2 cellular contexts compared by ENCODE assay signal in the genomic region with DNA sequence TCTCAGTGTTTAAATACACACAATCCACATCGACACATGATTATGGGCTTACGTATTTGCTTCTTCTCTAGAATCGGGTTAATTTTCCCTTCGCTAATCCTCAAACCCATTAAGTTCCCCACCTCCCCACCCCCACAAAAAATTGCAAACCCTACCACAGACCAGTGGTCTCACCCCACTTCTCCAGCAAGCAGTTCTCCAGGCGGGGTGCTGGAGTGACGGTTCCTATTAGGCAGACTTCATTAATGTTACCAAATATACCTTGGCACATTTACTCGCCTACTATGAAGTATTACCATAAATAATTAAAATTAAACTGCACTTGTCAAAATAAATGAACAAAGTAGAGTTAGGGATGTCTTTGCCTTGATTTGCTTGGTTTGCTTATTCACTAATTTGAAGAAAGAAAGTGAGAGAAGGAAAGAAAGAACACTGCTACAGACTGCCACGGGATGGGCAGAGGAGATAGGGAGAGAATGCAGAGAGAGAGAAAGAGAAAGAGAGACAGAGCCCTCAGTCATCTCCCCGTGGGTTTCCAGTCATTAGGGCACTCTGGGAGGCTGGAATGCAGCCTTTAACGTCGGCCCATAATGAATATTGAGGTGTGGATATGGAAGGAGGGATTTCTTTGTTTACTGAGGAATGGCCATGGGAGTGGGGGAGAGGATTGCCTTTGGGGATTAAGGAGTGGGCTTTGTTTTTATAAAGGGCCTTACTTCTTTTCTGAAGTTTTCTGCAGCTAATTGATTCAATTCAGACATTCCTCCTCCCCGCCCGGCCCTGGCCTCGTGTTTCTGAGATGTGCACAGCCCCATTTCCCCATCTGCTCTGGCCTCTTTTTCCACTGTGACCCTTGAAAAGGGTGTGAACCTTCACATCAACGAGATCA.
TF ChIP-seq lines count a peak whose summit lies in the region.

No MANE protein-coding gene starts in this region.

TF ChIP-seq in HEK293, 187 proteins besides CTCF, POLR2A, EP300 and RAD21 (continued from another document):
- TF ChIP-seq ZNF747 (tag by site-specific recombination; IDR thresholded peaks at IDR 0.05), result no peak

TF ChIP-seq in neural cell, 6 proteins besides CTCF, POLR2A, EP300 and RAD21 (continued from another document):
- TF ChIP-seq MXI1 (conservative IDR thresholded peaks at IDR 0.05; ENCODE audit: poor library complexity, severe bottlenecking) (no peak), POLR2AphosphoS5 (IDR thresholded peaks at IDR 0.05) (no peak)
- TF ChIP-seq, protein P1, sequence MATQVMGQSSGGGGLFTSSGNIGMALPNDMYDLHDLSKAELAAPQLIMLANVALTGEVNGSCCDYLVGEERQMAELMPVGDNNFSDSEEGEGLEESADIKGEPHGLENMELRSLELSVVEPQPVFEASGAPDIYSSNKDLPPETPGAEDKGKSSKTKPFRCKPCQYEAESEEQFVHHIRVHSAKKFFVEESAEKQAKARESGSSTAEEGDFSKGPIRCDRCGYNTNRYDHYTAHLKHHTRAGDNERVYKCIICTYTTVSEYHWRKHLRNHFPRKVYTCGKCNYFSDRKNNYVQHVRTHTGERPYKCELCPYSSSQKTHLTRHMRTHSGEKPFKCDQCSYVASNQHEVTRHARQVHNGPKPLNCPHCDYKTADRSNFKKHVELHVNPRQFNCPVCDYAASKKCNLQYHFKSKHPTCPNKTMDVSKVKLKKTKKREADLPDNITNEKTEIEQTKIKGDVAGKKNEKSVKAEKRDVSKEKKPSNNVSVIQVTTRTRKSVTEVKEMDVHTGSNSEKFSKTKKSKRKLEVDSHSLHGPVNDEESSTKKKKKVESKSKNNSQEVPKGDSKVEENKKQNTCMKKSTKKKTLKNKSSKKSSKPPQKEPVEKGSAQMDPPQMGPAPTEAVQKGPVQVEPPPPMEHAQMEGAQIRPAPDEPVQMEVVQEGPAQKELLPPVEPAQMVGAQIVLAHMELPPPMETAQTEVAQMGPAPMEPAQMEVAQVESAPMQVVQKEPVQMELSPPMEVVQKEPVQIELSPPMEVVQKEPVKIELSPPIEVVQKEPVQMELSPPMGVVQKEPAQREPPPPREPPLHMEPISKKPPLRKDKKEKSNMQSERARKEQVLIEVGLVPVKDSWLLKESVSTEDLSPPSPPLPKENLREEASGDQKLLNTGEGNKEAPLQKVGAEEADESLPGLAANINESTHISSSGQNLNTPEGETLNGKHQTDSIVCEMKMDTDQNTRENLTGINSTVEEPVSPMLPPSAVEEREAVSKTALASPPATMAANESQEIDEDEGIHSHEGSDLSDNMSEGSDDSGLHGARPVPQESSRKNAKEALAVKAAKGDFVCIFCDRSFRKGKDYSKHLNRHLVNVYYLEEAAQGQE (IDR thresholded peaks at IDR 0.05; ENCODE audit: borderline replicate concordance), result no peak
